ENCODE assay signal across 10 cellular contexts in the genomic region with DNA sequence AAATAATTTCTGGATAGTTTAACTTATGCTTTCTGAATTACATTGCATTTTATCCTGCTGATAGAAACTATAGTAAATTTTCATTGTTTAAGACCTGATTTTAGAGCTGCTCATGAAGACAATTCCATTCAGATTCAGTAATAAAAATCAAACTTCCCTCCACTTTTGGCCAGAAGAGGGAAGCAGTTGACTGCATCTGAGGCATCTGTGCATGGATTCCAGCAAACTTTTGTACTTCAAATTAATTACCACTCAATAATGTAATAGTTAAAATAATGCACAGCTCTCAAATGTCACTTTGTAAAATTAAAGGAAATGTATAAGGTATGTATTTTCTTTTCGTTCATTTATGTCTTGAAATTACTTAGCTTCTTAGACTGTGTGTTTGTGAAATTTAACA.
DNase-seq lines count a peak whose midpoint lies in the region; ATAC-seq, FAIRE-seq and TF ChIP-seq lines count a peak whose summit lies in the region.
"Had no signal": no experiment of that assay in that cellular context is flagged by ENCODE, and none has a peak within 500 bp of the region (broad histone marks: within the 10 kb centered on the region; RNA-seq: fewer than 3 reads in every experiment).

No MANE protein-coding gene starts in this region.

- H3K36me3 ChIP-seq in DND-41 (ENCODE audit: insufficient read depth, low read length) (no peaks in the 10 kb centered on the region), K562 (ENCODE audit: control insufficient read depth, insufficient read depth, low read length) (no peaks in the 10 kb centered on the region)

- H2AFZ ChIP-seq in DND-41 (ENCODE audit: low read depth, low read length) (no peak overlapping the region), K562 (ENCODE audit: low read depth, low read length) (no peak overlapping the region)

- TF ChIP-seq RAD21 in K562 (CRISPR knock-in tag; conservative IDR thresholded peaks at IDR 0.05 in 1 of 2, IDR thresholded peaks at IDR 0.05 in 1 of 2): peak in 1 of 2 experiments; percentile 24; a peak in 1 of 4 replicates

- POLR2A ChIA-PET in K562 (lab: Yijun Ruan, JAX): no interaction called here
- POLR2A ChIA-PET in activated CD4-positive, alpha-beta T cell treated with anti-CD3 and anti-CD28 coated beads for 36 hours (lab: Charles Lee): no interaction called here

- peaks cover 4% of the 10 kb centered on the region for H3K27me3 Mint-ChIP-seq in activated CD4-positive, alpha-beta T cell treated with anti-CD3 and anti-CD28 coated beads for 36 hours

- in situ Hi-C loops in K562 (cut with MboI): no loop called here

- H3K9me3 Mint-ChIP-seq in activated CD4-positive, alpha-beta T cell treated with anti-CD3 and anti-CD28 coated beads for 36 hours (ENCODE audit: low read depth): peaks cover 5% of the 10 kb centered on the region

- DNase-seq in DND-41 (no peak), K562 (ENCODE audit: extremely low read depth in 1 of 4, low spot score in 3 of 4) (no peak), myocyte (ENCODE audit: low read depth) (peak; percentile 18), middle frontal gyrus (ENCODE audit: extremely low spot score, low spot score) (no peak), NCI-H2107 (lab: John Stamatoyannopoulos, UW) (no peak)
- DNase-seq in activated CD4-positive, alpha-beta T cell treated with anti-CD3 and anti-CD28 coated beads for 36 hours: no peak
- no peak for DNase-seq in stimulated activated CD4-positive, alpha-beta T cell treated with anti-CD3 and anti-CD28 coated beads, Interleukin-4, amount 100 ng/mL, for 24 hours
- DNase-seq: activated gamma-delta T cell, SHP77 treated with DMSO at 0.1 percent for 48 hours had no signal

- no peak overlapping the region for H3K27ac Mint-ChIP-seq in activated CD4-positive, alpha-beta T cell treated with anti-CD3 and anti-CD28 coated beads for 36 hours

- no TSS peak for BruUV-seq in K562 (replicated peaks; lab: Mats Ljungman, UMichigan)

- H3K9me3 ChIP-seq in DND-41 (ENCODE audit: insufficient read depth, low read length, severe bottlenecking) (no peaks in the 10 kb centered on the region), K562 (replicated peaks; ENCODE audit: control insufficient read depth, insufficient read depth, low read depth, low read length) (no peaks in the 10 kb centered on the region)

- H4K20me1 ChIP-seq in DND-41 (ENCODE audit: insufficient read depth, low read length): no peaks in the 10 kb centered on the region
- H4K20me1 ChIP-seq in K562 (replicated peaks; ENCODE audit: control insufficient read depth, insufficient read depth, low read length): no peaks in the 10 kb centered on the region

- no peak for TF ChIP-seq POLR2A in K562 (conservative IDR thresholded peaks at IDR 0.05)

- H3K4me2 ChIP-seq in DND-41 (ENCODE audit: insufficient read depth, low read length) (no peak overlapping the region), K562 (ENCODE audit: insufficient read depth, low read length) (no peak overlapping the region)

- intact Hi-C loops in K562 (cut with micrococcal nuclease): no loop called here
- intact Hi-C loops in activated CD4-positive, alpha-beta T cell treated with anti-CD3 and anti-CD28 coated beads for 36 hours (cut with DNase I, micrococcal nuclease): no loop called here

- CTCF ChIA-PET in K562 (lab: Yijun Ruan, JAX; ENCODE audit: low intra/inter-chr PET ratio): interaction anchor here (0.6 kb wide), 1 partner anchor 1936 kb away, joined by 5 read pairs; no protein-coding TSS in a partner anchor
- CTCF ChIA-PET in activated CD4-positive, alpha-beta T cell treated with anti-CD3 and anti-CD28 coated beads for 36 hours (lab: Charles Lee): no interaction called here

- H3K9ac ChIP-seq in DND-41 (ENCODE audit: low read depth, low read length) (no peak overlapping the region), K562 (ENCODE audit: insufficient read depth in 1 of 2, low read depth in 2 of 2, low read length in 2 of 2) (no peak overlapping the region)

- H3K4me3 Mint-ChIP-seq in activated CD4-positive, alpha-beta T cell treated with anti-CD3 and anti-CD28 coated beads for 36 hours: no peak overlapping the region

- no peaks in the 10 kb centered on the region for H3K4me1 Mint-ChIP-seq in activated CD4-positive, alpha-beta T cell treated with anti-CD3 and anti-CD28 coated beads for 36 hours

- 0% methylated on average over 1 of the region's 1 CpG for WGBS in K562 (ENCODE audit: insufficient coverage, low coverage, missing lambda C conversion rate)

- no peaks in the 10 kb centered on the region for H3K27me3 ChIP-seq in DND-41 (ENCODE audit: insufficient read depth, low read length, poor library complexity)
- H3K27me3 ChIP-seq in K562 (ENCODE audit: control insufficient read depth in 2 of 2, insufficient read depth in 2 of 2, low read length in 2 of 2): no peaks in the 10 kb centered on the region

- no peak for TF ChIP-seq EP300 in K562 (IDR thresholded peaks at IDR 0.05; ENCODE audit: low read length)

- no peak overlapping the region for H3K4me3 ChIP-seq in DND-41 (ENCODE audit: low read depth in 1 of 2, low read length in 2 of 2)
- no peak overlapping the region for H3K4me3 ChIP-seq in K562

- H3K9me1 ChIP-seq in K562 (ENCODE audit: control insufficient read depth, insufficient read depth, low read length): no peaks in the 10 kb centered on the region

- no peaks in the 10 kb centered on the region for H3K36me3 Mint-ChIP-seq in activated CD4-positive, alpha-beta T cell treated with anti-CD3 and anti-CD28 coated beads for 36 hours (ENCODE audit: low read depth)

- H3K27ac ChIP-seq in DND-41 (ENCODE audit: low read length): no peak overlapping the region
- H3K27ac ChIP-seq in K562 (ENCODE audit: extremely low read depth, low read depth, low read length): no peak overlapping the region

- ATAC-seq in DND-41 (ENCODE audit: insufficient read depth, low read depth) (no peak), K562 (no peak)
- ATAC-seq in activated CD4-positive, alpha-beta T cell treated with anti-CD3 and anti-CD28 coated beads for 36 hours: no peak

- no peaks in the 10 kb centered on the region for H3K4me1 ChIP-seq in DND-41 (ENCODE audit: insufficient read depth, low read length)
- no peaks in the 10 kb centered on the region for H3K4me1 ChIP-seq in K562 (replicated peaks in 1 of 2; ENCODE audit: control insufficient read depth in 2 of 2, insufficient read depth in 2 of 2, low read length in 2 of 2)

- H3K79me2 ChIP-seq in DND-41 (ENCODE audit: insufficient read depth, low read length) (no peaks in the 10 kb centered on the region), K562 (ENCODE audit: control insufficient read depth, insufficient read depth, low read length) (no peaks in the 10 kb centered on the region)

- peak; percentile 41 for TF ChIP-seq CTCF in DND-41 (IDR thresholded peaks at IDR 0.05; ENCODE audit: borderline replicate concordance, extremely low read depth, low read length, poor library complexity, severe bottlenecking)
- peak; percentile 65 for TF ChIP-seq CTCF in LNCAP (IDR thresholded peaks at IDR 0.05)
- peak in 2 of 3 experiments; percentile 13 to 14; a peak in 1 of 6 replicates for TF ChIP-seq CTCF in K562 (IDR thresholded peaks at IDR 0.05 in 2 of 3, conservative IDR thresholded peaks at IDR 0.05 in 1 of 3; ENCODE audit: insufficient read depth in 2 of 3, low read depth in 1 of 3, low read length in 3 of 3)

- no peak for FAIRE-seq in K562 (lab: Jason Lieb, UNC)

TF ChIP-seq in K562, 482 proteins besides CTCF, POLR2A, EP300 and RAD21 (continues in another document):
- TF ChIP-seq HSF4 (CRISPR knock-in tag; IDR thresholded peaks at IDR 0.05; ENCODE audit: borderline replicate concordance): no peak
- TF ChIP-seq PHF8 (IDR thresholded peaks at IDR 0.05; ENCODE audit: borderline replicate concordance, low read length): no peak
- TF ChIP-seq, protein P1, sequence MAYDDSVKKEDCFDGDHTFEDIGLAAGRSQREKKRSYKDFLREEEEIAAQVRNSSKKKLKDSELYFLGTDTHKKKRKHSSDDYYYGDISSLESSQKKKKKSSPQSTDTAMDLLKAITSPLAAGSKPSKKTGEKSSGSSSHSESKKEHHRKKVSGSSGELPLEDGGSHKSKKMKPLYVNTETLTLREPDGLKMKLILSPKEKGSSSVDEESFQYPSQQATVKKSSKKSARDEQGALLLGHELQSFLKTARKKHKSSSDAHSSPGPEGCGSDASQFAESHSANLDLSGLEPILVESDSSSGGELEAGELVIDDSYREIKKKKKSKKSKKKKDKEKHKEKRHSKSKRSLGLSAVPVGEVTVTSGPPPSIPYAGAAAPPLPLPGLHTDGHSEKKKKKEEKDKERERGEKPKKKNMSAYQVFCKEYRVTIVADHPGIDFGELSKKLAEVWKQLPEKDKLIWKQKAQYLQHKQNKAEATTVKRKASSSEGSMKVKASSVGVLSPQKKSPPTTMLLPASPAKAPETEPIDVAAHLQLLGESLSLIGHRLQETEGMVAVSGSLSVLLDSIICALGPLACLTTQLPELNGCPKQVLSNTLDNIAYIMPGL (CRISPR knock-in tag; IDR thresholded peaks at IDR 0.05): no peak
- no peak for TF ChIP-seq FOXA3 (CRISPR knock-in tag; conservative IDR thresholded peaks at IDR 0.05 in 1 of 2, IDR thresholded peaks at IDR 0.05 in 1 of 2)

Comparison
In these comparisons a context has a peak if more than half of its experiments do, and no peak if none do; other contexts are left out.
1. CTCF ChIP-seq: peak in every context shown above with its lines; median percentile 65 in LNCAP; 41 in DND-41; 14 in K562.